27 cellular contexts compared by ENCODE assay signal in the genomic region with DNA sequence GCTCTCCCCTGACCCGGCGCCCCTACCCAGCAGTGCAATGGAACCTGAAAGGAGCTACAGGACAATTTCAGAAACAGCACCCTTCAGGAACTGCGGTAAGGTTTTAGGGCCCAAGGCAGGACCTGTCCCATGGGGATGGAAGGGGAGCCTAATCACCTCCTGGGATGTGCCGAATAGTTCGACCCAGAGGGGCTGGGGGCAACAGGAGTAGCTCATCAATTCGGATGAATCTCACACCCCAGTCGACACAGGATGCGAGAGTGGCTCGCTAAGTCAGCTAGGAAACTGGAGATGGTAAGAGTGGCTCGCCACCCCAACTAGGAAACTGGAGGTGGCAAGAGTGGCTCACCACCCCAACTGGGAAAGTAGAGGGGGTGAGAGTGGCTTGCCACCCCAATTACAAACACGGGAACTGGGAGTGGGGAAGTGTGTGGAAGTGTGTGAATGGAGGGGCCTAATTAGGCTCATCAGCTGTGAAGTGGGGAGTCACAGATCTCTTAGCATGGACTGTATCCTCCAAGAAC. TPM values are rescaled to one million over a fixed set of nuclear protein-coding genes. Genes with fewer than 3 reads are reported as not detected.
"Had no signal": no experiment of that assay in that cellular context is flagged by ENCODE, and none has a peak within 500 bp of the region (broad histone marks: within the 10 kb centered on the region; RNA-seq: fewer than 3 reads in every experiment).

No MANE protein-coding gene starts in this region.

- DNase-seq: activated CD4-positive, alpha-beta T cell treated with anti-CD3 and anti-CD28 coated beads, Interleukin-2, amount 10 ng/mL, durations not matched to agents 24 days and 14 days; activated CD4-positive, alpha-beta T cell treated with anti-CD3 and anti-CD28 coated beads, Interleukin-2, amount 50 U/mL, for 4 hours; activated CD8-positive, alpha-beta T cell treated with anti-CD3 and anti-CD28 coated beads for 36 hours; activated effector memory CD4-positive, alpha-beta T cell treated with anti-CD3 and anti-CD28 coated beads, Interleukin-2, amount 50 U/mL, for 16 hours; activated naive CD4-positive, alpha-beta T cell; activated naive CD4-positive, alpha-beta T cell treated with anti-CD3 and anti-CD28 coated beads, Interleukin-2, amount 50 U/mL, for 16 hours; activated naive CD8-positive, alpha-beta T cell treated with anti-CD3 and anti-CD28 coated beads for 36 hours; activated T-cell treated with anti-CD3 and anti-CD28 coated beads, Interleukin-2, amount 50 U/mL, for 1 hour; activated T-cell treated with anti-CD3 and anti-CD28 coated beads, Interleukin-2, amount 50 U/mL, for 72 hours; amniotic stem cell; Karpas-422; NCI-H1105 treated with DMSO at 0.1 percent for 48 hours; NCI-H1436 treated with DMSO at 0.1 percent for 48 hours; NCI-H1694 treated with DMSO at 0.1 percent for 48 hours; NCI-H2029; NCI-H345; NCI-H524 treated with DMSO at 0.1 percent for 48 hours; NK-92 treated with Interleukin-12 subunit alpha and Interleukin-12 subunit beta, amount 100 ng/mL, for 24 hours; PC-3; SIG-M5; T-cell; T-helper 17 cell had no signal

- H3K27ac ChIP-seq: ascending aorta, RWPE1 had no signal

- H3K4me3 ChIP-seq: ascending aorta had no signal

- H3K9me3 ChIP-seq: ascending aorta had no signal

- H3K27me3 ChIP-seq: ascending aorta had no signal

- ATAC-seq: activated CD8-positive, alpha-beta T cell treated with anti-CD3 and anti-CD28 coated beads for 36 hours; activated T-cell treated with anti-CD3 and anti-CD28 coated beads, Interleukin-2, amount 50 U/mL, for 72 hours; activated T-helper 17 cell treated with anti-CD3 and anti-CD28 coated beads, Interleukin-2, amount 50 U/mL, for 72 hours; PC-3; SK-N-SH treated with all-trans-retinoic acid at 6 μM for 48 hours; T-cell; T-helper 17 cell had no signal

- H3K36me3 ChIP-seq: ascending aorta had no signal

RNA-seq across cellular contexts. Expression of gene DHRS2, which starts 57.1 kb away (rescaled TPM):
- total RNA-seq: ascending aorta, Right ventricle myocardium inferior, T-helper 17 cell had no signal
